ENCODE assay signal across 9 cellular contexts in genomic region chr16:23705517-23705902, GRCh38. TPM values are rescaled to one million over a fixed set of nuclear protein-coding genes. Genes with fewer than 3 reads are reported as not detected.
"Had no signal": no experiment of that assay in that cellular context is flagged by ENCODE, and none has a peak within 500 bp of the region (broad histone marks: within the 10 kb centered on the region; RNA-seq: fewer than 3 reads in every experiment).

No MANE protein-coding gene starts in this region.

- FAIRE-seq: HTR-8/SVneo had no signal

- H3K9ac ChIP-seq: GM23248 had no signal

- H3K9me3 ChIP-seq: HAP-1 had no signal

- H3K4me1 ChIP-seq: HAP-1 had no signal

- ATAC-seq: HCT116 had no signal

- H3K4me3 ChIP-seq: GM23248, HAP-1 had no signal

- H2AFZ ChIP-seq: GM23248 had no signal

- DNase-seq: GM23248, GOT3, H7, KG1 had no signal

- H3K27ac ChIP-seq: GM23248 had no signal

- H3K36me3 ChIP-seq: HAP-1 had no signal

RNA-seq across cellular contexts. Expression of gene ERN2, which starts 7.5 kb away (rescaled TPM):
- total RNA-seq: GM23248, H4 had no signal
- polyA plus RNA-seq: GM23248, IgD-negative memory B cell had no signal

RNA-seq across cellular contexts. Expression of gene CHP2, which starts 49.3 kb away (rescaled TPM):
- total RNA-seq: GM23248, H4 had no signal
- polyA plus RNA-seq: GM23248, IgD-negative memory B cell had no signal
